In the genomic region with DNA sequence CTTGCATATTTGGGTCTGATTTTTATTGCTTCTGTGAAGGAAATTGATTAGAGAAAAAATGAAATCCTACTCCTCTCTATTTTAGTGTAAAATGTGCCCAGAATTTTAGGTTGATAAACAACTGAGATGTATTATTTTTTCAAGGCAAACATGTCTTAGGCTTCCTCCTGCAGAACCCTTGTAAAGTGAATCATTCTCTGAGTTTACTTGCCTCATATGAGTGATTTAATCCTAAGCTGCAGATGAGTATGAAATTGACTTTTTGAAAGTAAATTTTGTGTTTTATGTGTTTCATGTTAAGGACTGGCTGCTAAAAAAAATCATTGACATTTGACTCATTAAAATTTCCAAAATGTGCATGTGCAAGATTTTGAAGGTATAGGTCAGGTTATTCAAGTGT, we compare ENCODE assay signal across 1 cellular context.
TF ChIP-seq lines count a peak whose summit lies in the region.

No MANE protein-coding gene starts in this region.

TF ChIP-seq in IMR-90, 13 proteins besides CTCF, POLR2A, EP300 and RAD21 (continued from another document):
- TF ChIP-seq, protein P1, sequence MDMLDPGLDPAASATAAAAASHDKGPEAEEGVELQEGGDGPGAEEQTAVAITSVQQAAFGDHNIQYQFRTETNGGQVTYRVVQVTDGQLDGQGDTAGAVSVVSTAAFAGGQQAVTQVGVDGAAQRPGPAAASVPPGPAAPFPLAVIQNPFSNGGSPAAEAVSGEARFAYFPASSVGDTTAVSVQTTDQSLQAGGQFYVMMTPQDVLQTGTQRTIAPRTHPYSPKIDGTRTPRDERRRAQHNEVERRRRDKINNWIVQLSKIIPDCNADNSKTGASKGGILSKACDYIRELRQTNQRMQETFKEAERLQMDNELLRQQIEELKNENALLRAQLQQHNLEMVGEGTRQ (IDR thresholded peaks at IDR 0.05; ENCODE audit: low read depth, low read length) = no peak
- TF ChIP-seq FOS (IDR thresholded peaks at IDR 0.05; ENCODE audit: low read depth, low read length) = no peak
- TF ChIP-seq CHD1 (IDR thresholded peaks at IDR 0.05; ENCODE audit: low read depth, low read length) = no peak
- TF ChIP-seq SMC3 (IDR thresholded peaks at IDR 0.05; ENCODE audit: low read depth, low read length) = no peak
- TF ChIP-seq NFE2L2 (IDR thresholded peaks at IDR 0.05; ENCODE audit: low read depth, low read length) = no peak
- no peak for TF ChIP-seq MAFK (IDR thresholded peaks at IDR 0.05; ENCODE audit: low read depth, low read length)
- TF ChIP-seq RFX5 (IDR thresholded peaks at IDR 0.05; ENCODE audit: low read depth, low read length) = no peak
- no peak for TF ChIP-seq BHLHE40 (IDR thresholded peaks at IDR 0.05; ENCODE audit: low read depth, low read length)
